7 cellular contexts compared by ENCODE assay signal in genomic region chr4:21512351-21512750, GRCh38.
DNase-seq lines count a peak whose midpoint lies in the region; ATAC-seq, FAIRE-seq and TF ChIP-seq lines count a peak whose summit lies in the region.

No MANE protein-coding gene starts in this region.

- no peak overlapping the region for H3K4me3 Mint-ChIP-seq in osteocyte (ENCODE audit: unreplicated experiment)

- H3K27me3 Mint-ChIP-seq in osteocyte (ENCODE audit: unreplicated experiment), result peaks cover 8% of the 10 kb centered on the region

- POLR2A ChIA-PET in HEK293 (lab: Yijun Ruan, JAX), result no interaction called here

- H3K9me3 Mint-ChIP-seq in osteocyte (ENCODE audit: unreplicated experiment), result no peaks in the 10 kb centered on the region

- no peaks in the 10 kb centered on the region for H3K4me1 Mint-ChIP-seq in osteocyte (ENCODE audit: unreplicated experiment)

- H3K9me3 ChIP-seq in HEK293 (ENCODE audit: control insufficient read depth, insufficient read depth, low read depth, low read length), result no peaks in the 10 kb centered on the region

- peak; percentile 74 for FAIRE-seq in endometrium (lab: Jason Lieb, UNC)

- H3K27ac Mint-ChIP-seq in osteocyte (ENCODE audit: unreplicated experiment), result no peak overlapping the region

- H3K36me3 ChIP-seq in HEK293 (ENCODE audit: control insufficient read depth in 2 of 2, insufficient read depth in 1 of 2, low read length in 2 of 2), result no peaks in the 10 kb centered on the region

- no peak overlapping the region for H3K27ac ChIP-seq in HEK293 (ENCODE audit: extremely low read depth, low read depth, low read length)

- ATAC-seq in GM21367 (IDR thresholded peaks at IDR 0.05; ENCODE audit: unreplicated experiment), result no peak

- peak; percentile 80 for DNase-seq in NCI-H82 (lab: John Stamatoyannopoulos, UW)
- no peak for DNase-seq in osteocyte (ENCODE audit: extremely low spot score, unreplicated experiment)
- DNase-seq in activated CD4-positive, CD25-positive, alpha-beta regulatory T cell treated with anti-CD3 and anti-CD28 coated beads, Interleukin-2, amount 50 U/mL, for 72 hours, result no peak
- no peak for DNase-seq in effector CD4-positive, alpha-beta T cell

- H3K4me1 ChIP-seq in HEK293 (ENCODE audit: control insufficient read depth, insufficient read depth, low read length), result no peaks in the 10 kb centered on the region

- no peak overlapping the region for H3K4me3 ChIP-seq in HEK293 (ENCODE audit: low read depth, low read length)

- CTCF ChIA-PET in HEK293 (lab: Yijun Ruan, JAX), result interaction anchor here (0.7 to 13.1 kb wide), 6 partner anchors 9 to 260 kb away, joined by 3 to 147 read pairs (median 4); no protein-coding TSS in a partner anchor

- H3K36me3 Mint-ChIP-seq in osteocyte (ENCODE audit: unreplicated experiment), result no peaks in the 10 kb centered on the region

- TF ChIP-seq CTCF in HEK293 (tag by site-specific recombination; IDR thresholded peaks at IDR 0.05) (no peak), osteocyte (IDR thresholded peaks at IDR 0.05) (peak; percentile 60)

TF ChIP-seq in HEK293, 187 proteins besides CTCF, POLR2A, EP300 and RAD21:
- TF ChIP-seq ZNF654 (tag by site-specific recombination; IDR thresholded peaks at IDR 0.05; ENCODE audit: low read depth) (peak; percentile 23), ZNF354C (tag by site-specific recombination; IDR thresholded peaks at IDR 0.05; ENCODE audit: borderline replicate concordance, low read depth) (no peak), ZNF544 (tag by site-specific recombination; IDR thresholded peaks at IDR 0.05) (no peak), GFI1B (tag by site-specific recombination; IDR thresholded peaks at IDR 0.05) (no peak), ZFP69B (tag by site-specific recombination; IDR thresholded peaks at IDR 0.05) (no peak)
